ENCODE assay signal across 8 cellular contexts in the genomic region with DNA sequence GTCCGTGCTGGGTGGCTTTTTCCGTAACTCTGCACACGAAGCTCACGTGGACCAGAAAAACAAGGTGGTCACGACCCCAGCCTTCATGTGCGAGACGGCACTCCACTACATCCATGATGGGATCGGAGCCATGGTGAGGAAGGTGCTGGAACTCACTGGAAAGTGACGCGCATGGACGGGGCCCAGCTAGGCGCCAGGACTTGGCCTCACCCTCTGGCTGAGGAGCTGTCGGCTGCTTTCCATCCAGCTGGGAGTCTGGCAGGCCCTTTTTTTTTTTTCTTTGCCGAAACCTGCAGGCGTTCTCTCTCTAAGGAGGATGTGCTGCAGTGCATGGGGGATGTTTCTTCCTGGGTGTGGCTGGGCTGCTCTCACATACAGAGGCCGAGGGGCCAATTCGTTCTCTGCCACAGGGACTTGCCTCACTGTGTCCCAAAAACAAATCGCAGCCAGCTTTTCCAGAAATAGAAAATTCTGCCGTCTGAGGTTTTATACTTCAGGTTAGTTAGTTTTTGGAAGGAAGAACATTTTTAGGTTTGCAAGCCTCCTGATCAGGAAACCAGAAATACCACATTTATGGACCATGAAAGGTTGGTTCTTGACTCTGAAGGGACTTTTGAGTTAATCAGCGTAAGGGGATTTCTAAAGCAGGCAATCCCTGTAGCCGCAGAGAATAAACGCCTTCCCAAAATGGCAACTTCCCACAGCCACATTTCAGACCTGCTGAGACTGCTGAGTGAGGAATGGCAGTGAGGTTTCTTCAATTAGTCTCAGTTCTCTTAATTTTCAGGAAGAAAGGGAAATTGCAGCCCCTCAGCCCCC. TPM values are rescaled to one million over a fixed set of nuclear protein-coding genes. Genes with fewer than 3 reads are reported as not detected.
DNase-seq lines count a peak whose midpoint lies in the region; ATAC-seq and TF ChIP-seq lines count a peak whose summit lies in the region.
"Not testable (repeated sequence)": the region's sequence is repeated elsewhere in the genome, so short reads cannot be mapped to it uniquely, and the experiment has no call there.

No MANE protein-coding gene starts in this region.

- not testable (repeated sequence) for H3K9me3 Mint-ChIP-seq in CD4-positive, alpha-beta T cell; T-cell; activated T-cell treated with anti-CD3 and anti-CD28 coated beads, Interleukin-2, amount 50 U/mL, for 24 hours; MCF 10A (ENCODE audit: unreplicated experiment); naive thymus-derived CD4-positive, alpha-beta T cell

- not testable (repeated sequence) for H3K36me3 ChIP-seq in heart left ventricle; naive thymus-derived CD4-positive, alpha-beta T cell (ENCODE audit: control insufficient read depth in 2 of 3, insufficient read depth in 3 of 3, low read length in 3 of 3)

- not testable (repeated sequence) for TF ChIP-seq CTCF in CD4-positive, alpha-beta T cell (IDR thresholded peaks at IDR 0.05); MCF 10A (IDR thresholded peaks at IDR 0.05; ENCODE audit: unreplicated experiment); heart left ventricle (IDR thresholded peaks at IDR 0.05)

- not testable (repeated sequence) for H3K27me3 ChIP-seq in CD4-positive, alpha-beta T cell (ENCODE audit: control insufficient read depth, insufficient read depth, low read length); heart left ventricle; naive thymus-derived CD4-positive, alpha-beta T cell (ENCODE audit: control insufficient read depth in 2 of 2, insufficient read depth in 2 of 2, low read length in 2 of 2)

- not testable (repeated sequence) for DNase-seq in CD4-positive, alpha-beta T cell; T-cell; MCF 10A (ENCODE audit: unreplicated experiment); heart left ventricle; naive thymus-derived CD4-positive, alpha-beta T cell; stimulated activated naive CD8-positive, alpha-beta T cell treated with anti-CD3 and anti-CD28 coated beads, Interleukin-15, Interleukin-2, amounts not matched to agents 100 U/mL and 50 U/mL, for 24 hours
- DNase-seq in activated T-cell treated with anti-CD3 and anti-CD28 coated beads, Interleukin-2, amount 50 U/mL, for 24 hours, result peak; percentile 30

- not testable (repeated sequence) for H3K4me1 Mint-ChIP-seq in CD4-positive, alpha-beta T cell (ENCODE audit: low read depth); T-cell; activated T-cell treated with anti-CD3 and anti-CD28 coated beads, Interleukin-2, amount 50 U/mL, for 24 hours (ENCODE audit: low read depth); MCF 10A (ENCODE audit: insufficient read depth, unreplicated experiment); naive thymus-derived CD4-positive, alpha-beta T cell

- not testable (repeated sequence) for H3K27ac Mint-ChIP-seq in CD4-positive, alpha-beta T cell; T-cell; activated T-cell treated with anti-CD3 and anti-CD28 coated beads, Interleukin-2, amount 50 U/mL, for 24 hours; MCF 10A (ENCODE audit: low read depth, unreplicated experiment); naive thymus-derived CD4-positive, alpha-beta T cell

- H3K9me3 ChIP-seq in CD4-positive, alpha-beta T cell (ENCODE audit: control insufficient read depth, low read length); heart left ventricle; naive thymus-derived CD4-positive, alpha-beta T cell (ENCODE audit: control insufficient read depth in 2 of 3, low read length in 3 of 3): not testable (repeated sequence)

- TSS peak; percentile 83 for BruUV-seq in MCF 10A (replicated peaks; lab: Mats Ljungman, UMichigan)

- ATAC-seq in CD4-positive, alpha-beta T cell (ENCODE audit: poor library complexity), result peak; percentile 21
- ATAC-seq in HG02852 (IDR thresholded peaks at IDR 0.05; ENCODE audit: unreplicated experiment) (peak; percentile 49), T-cell (replicated peaks in 1 of 4) (peak; percentile 39 to 59 (median 55)), heart left ventricle (peak in 3 of 4 donors; percentile 29 to 49 (median 29))
- peak; percentile 45 for ATAC-seq in naive thymus-derived CD4-positive, alpha-beta T cell
- ATAC-seq in stimulated activated naive CD8-positive, alpha-beta T cell treated with anti-CD3 and anti-CD28 coated beads, Interleukin-15, Interleukin-2, amounts not matched to agents 100 U/mL and 50 U/mL, for 24 hours, result peak; percentile 65

- POLR2A ChIA-PET in CD4-positive, alpha-beta T cell (lab: Charles Lee); T-cell (lab: Charles Lee); MCF 10A (lab: Yijun Ruan, JAX); naive thymus-derived CD4-positive, alpha-beta T cell (lab: Charles Lee): not testable (repeated sequence)

- CTCF ChIA-PET in CD4-positive, alpha-beta T cell (lab: Charles Lee); T-cell (lab: Charles Lee); MCF 10A (lab: Yijun Ruan, JAX); naive thymus-derived CD4-positive, alpha-beta T cell (lab: Charles Lee): not testable (repeated sequence)

- H3K4me3 Mint-ChIP-seq in CD4-positive, alpha-beta T cell; T-cell; activated T-cell treated with anti-CD3 and anti-CD28 coated beads, Interleukin-2, amount 50 U/mL, for 24 hours; MCF 10A (ENCODE audit: unreplicated experiment); naive thymus-derived CD4-positive, alpha-beta T cell: not testable (repeated sequence)

- not testable (repeated sequence) for H3K4me3 ChIP-seq in heart left ventricle; naive thymus-derived CD4-positive, alpha-beta T cell (ENCODE audit: low read length)

- H3K4me1 ChIP-seq in heart left ventricle; naive thymus-derived CD4-positive, alpha-beta T cell (ENCODE audit: control insufficient read depth in 2 of 2, insufficient read depth in 2 of 2, low read length in 2 of 2): not testable (repeated sequence)

- WGBS in heart left ventricle, 4 donors, result no CpG with 5 or more reads among the region's 22 CpGs

- intact Hi-C loops in CD4-positive, alpha-beta T cell (cut with DNase I, micrococcal nuclease); MCF 10A (cut with micrococcal nuclease); heart left ventricle (cut with DNase I); naive thymus-derived CD4-positive, alpha-beta T cell (cut with micrococcal nuclease): not testable (repeated sequence)

- H3K36me3 Mint-ChIP-seq in CD4-positive, alpha-beta T cell (ENCODE audit: low read depth); T-cell; activated T-cell treated with anti-CD3 and anti-CD28 coated beads, Interleukin-2, amount 50 U/mL, for 24 hours (ENCODE audit: low read depth); MCF 10A (ENCODE audit: insufficient read depth, unreplicated experiment); naive thymus-derived CD4-positive, alpha-beta T cell: not testable (repeated sequence)

- not testable (repeated sequence) for H3K27me3 Mint-ChIP-seq in CD4-positive, alpha-beta T cell; T-cell; activated T-cell treated with anti-CD3 and anti-CD28 coated beads, Interleukin-2, amount 50 U/mL, for 24 hours; MCF 10A (ENCODE audit: insufficient read depth, unreplicated experiment); naive thymus-derived CD4-positive, alpha-beta T cell

- not testable (repeated sequence) for TF ChIP-seq POLR2A in heart left ventricle (IDR thresholded peaks at IDR 0.05)

- not testable (repeated sequence) for H3K27ac ChIP-seq in CD4-positive, alpha-beta T cell (ENCODE audit: low read depth, low read length); heart left ventricle; naive thymus-derived CD4-positive, alpha-beta T cell (ENCODE audit: low read depth, low read length)

RNA-seq across cellular contexts. Expression of gene GATD3, which starts 11.5 kb away (rescaled TPM):
- total RNA-seq in CD4-positive, alpha-beta T cell, result 10 to 100 TPM; 21.9 to 23.0 TPM
- 10 to 100 TPM; 12.3 to 75.0 (median 21.1) TPM for total RNA-seq in T-cell
- 29.7 and 34.4 TPM in 2 replicates for total RNA-seq in MCF 10A (2022)
- total RNA-seq in heart left ventricle, result 100 to 1,000 TPM in 2 of 9 donors, 10 to 100 TPM in 7; 10.2 to 140 (median 14.1) TPM
- polyA plus RNA-seq in heart left ventricle, result 100 to 1,000 TPM in 1 of 2 donors, 10 to 100 TPM in 1; 26.5 to 109 TPM
- 10 to 100 TPM; 13.3 to 47.8 (median 46.5) TPM for total RNA-seq in naive thymus-derived CD4-positive, alpha-beta T cell
- polyA plus RNA-seq in naive thymus-derived CD4-positive, alpha-beta T cell, result 10 to 100 TPM; 51.2 to 56.8 TPM

RNA-seq across cellular contexts. Expression of gene PWP2, which starts 37.8 kb away (rescaled TPM):
- 10 to 100 TPM; 38.0 to 40.6 TPM for total RNA-seq in CD4-positive, alpha-beta T cell
- total RNA-seq in T-cell (10 to 100 TPM in 4 of 5 donors, 1 to 10 TPM in 1; 8.9 to 39.3 (median 12.3) TPM), MCF 10A (2022) (11.2 and 16.5 TPM in 2 replicates), heart left ventricle (10 to 100 TPM in 1 of 9 donors, 1 to 10 TPM in 6, under 1 TPM in 1, not detected in 1; 0.70 to 10.2 (median 5.0) TPM)
- 1 to 10 TPM; 1.1 to 6.0 TPM for polyA plus RNA-seq in heart left ventricle
- total RNA-seq in naive thymus-derived CD4-positive, alpha-beta T cell, result 10 to 100 TPM; 12.0 to 42.3 (median 23.0) TPM
- polyA plus RNA-seq in naive thymus-derived CD4-positive, alpha-beta T cell, result 10 to 100 TPM in 1 of 2 donors, 1 to 10 TPM in 1; 8.7 to 17.9 TPM
